2 cellular contexts compared by ENCODE assay signal in the genomic region with DNA sequence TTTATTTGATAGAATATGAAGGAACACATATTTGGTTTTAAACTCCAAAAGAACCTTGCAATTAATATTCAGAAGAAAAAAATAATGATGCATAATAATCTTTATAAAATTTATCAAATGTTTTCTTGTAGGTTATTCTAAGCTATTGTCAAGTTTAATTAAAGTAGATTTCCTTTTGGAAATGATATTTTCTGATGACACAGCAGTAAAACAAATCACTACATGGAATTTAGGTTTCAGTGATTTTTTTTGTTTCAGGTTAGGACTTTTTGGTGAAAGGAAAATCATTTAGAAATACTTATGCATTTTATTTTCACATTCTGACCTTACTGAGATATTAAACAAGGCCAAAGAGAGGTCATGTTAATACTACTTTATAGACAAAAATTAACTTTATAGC.
TF ChIP-seq lines count a peak whose summit lies in the region.

No MANE protein-coding gene starts in this region.

TF ChIP-seq in HepG2, 621 proteins besides CTCF, POLR2A, EP300 and RAD21:
- TF ChIP-seq ZFAT (CRISPR knock-in tag; conservative IDR thresholded peaks at IDR 0.05), result no peak
- peak; percentile 79 for TF ChIP-seq MAFF (IDR thresholded peaks at IDR 0.05; ENCODE audit: low read depth, low read length)
- no peak for TF ChIP-seq ZNF616 (CRISPR knock-in tag; IDR thresholded peaks at IDR 0.05; ENCODE audit: low read depth)
- TF ChIP-seq ZNF556 (CRISPR knock-in tag; IDR thresholded peaks at IDR 0.05; ENCODE audit: borderline replicate concordance), result no peak
- peak; percentile 69 to 87; a peak in 3 of 4 replicates for TF ChIP-seq MAFK (conservative IDR thresholded peaks at IDR 0.05 in 1 of 2, IDR thresholded peaks at IDR 0.05 in 1 of 2; ENCODE audit: low read length in 2 of 2)

TF ChIP-seq in H1, 55 proteins besides CTCF, POLR2A, EP300 and RAD21:
- TF ChIP-seq, protein P1, sequence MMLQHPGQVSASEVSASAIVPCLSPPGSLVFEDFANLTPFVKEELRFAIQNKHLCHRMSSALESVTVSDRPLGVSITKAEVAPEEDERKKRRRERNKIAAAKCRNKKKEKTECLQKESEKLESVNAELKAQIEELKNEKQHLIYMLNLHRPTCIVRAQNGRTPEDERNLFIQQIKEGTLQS (IDR thresholded peaks at IDR 0.05; ENCODE audit: insufficient read depth, low read depth, low read length), result no peak
- peak; percentile 38; the same call in 1 of the 2 replicates for TF ChIP-seq MAFK (IDR thresholded peaks at IDR 0.05; ENCODE audit: low read depth, low read length)
